Comparison of ENCODE assay signal across 1 cellular context in the genomic region with DNA sequence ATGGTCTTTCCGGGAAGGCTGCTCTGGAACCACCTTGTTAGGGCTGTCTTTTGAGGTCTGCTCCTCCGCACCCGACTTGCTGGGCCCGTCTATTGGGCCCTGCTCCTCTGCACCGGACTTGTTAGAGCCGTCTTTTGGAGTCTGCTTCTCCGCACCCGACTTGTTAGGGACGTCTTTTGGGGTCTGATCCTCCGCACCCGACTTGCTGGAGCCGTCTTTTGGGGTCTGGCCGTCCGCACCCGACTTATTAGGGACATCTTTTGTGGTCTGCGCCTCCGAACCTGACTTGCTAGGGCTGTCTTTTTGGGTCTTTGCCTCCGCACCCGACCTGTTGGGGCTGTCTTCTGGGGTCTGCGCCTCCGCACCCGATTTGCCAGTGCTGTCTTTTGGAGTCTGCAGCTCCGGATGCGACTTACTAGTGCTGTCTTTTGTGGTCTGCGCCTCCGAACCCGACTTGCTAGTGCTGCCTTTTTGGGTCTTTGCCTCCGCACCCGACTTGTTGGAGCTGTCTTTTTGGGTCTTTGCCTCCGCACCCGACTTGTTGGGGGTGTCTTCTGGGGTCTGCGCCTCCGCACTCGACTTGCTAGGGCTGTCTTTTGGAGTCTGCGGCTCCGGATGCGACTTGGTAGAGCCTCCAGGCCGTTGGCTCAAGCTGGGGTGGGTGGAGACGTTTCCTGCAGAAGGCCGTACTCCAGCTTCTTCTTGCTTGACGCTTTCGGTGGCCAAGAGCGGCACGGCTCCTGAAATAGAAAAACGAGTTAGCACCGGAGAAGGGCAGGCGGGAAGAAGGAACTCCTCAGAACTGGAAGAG.
TF ChIP-seq lines count a peak whose summit lies in the region.

No MANE protein-coding gene starts in this region.

TF ChIP-seq in SK-N-SH, 30 proteins besides CTCF, POLR2A, EP300 and RAD21 (continued from another document):
- TF ChIP-seq, protein P1, sequence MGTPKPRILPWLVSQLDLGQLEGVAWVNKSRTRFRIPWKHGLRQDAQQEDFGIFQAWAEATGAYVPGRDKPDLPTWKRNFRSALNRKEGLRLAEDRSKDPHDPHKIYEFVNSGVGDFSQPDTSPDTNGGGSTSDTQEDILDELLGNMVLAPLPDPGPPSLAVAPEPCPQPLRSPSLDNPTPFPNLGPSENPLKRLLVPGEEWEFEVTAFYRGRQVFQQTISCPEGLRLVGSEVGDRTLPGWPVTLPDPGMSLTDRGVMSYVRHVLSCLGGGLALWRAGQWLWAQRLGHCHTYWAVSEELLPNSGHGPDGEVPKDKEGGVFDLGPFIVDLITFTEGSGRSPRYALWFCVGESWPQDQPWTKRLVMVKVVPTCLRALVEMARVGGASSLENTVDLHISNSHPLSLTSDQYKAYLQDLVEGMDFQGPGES (IDR thresholded peaks at IDR 0.05; ENCODE audit: low read depth, low read length) = no peak
- TF ChIP-seq SMC3 (IDR thresholded peaks at IDR 0.05; ENCODE audit: low read depth, low read length) = no peak
- no peak for TF ChIP-seq SIN3A (IDR thresholded peaks at IDR 0.05; ENCODE audit: borderline replicate concordance, low read depth, low read length)
- TF ChIP-seq, protein P2, sequence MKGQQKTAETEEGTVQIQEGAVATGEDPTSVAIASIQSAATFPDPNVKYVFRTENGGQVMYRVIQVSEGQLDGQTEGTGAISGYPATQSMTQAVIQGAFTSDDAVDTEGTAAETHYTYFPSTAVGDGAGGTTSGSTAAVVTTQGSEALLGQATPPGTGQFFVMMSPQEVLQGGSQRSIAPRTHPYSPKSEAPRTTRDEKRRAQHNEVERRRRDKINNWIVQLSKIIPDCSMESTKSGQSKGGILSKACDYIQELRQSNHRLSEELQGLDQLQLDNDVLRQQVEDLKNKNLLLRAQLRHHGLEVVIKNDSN (IDR thresholded peaks at IDR 0.05; ENCODE audit: borderline replicate concordance, low read depth) = no peak
- TF ChIP-seq YY1 (IDR thresholded peaks at IDR 0.05; ENCODE audit: low read depth) = no peak
- TF ChIP-seq, protein P3, sequence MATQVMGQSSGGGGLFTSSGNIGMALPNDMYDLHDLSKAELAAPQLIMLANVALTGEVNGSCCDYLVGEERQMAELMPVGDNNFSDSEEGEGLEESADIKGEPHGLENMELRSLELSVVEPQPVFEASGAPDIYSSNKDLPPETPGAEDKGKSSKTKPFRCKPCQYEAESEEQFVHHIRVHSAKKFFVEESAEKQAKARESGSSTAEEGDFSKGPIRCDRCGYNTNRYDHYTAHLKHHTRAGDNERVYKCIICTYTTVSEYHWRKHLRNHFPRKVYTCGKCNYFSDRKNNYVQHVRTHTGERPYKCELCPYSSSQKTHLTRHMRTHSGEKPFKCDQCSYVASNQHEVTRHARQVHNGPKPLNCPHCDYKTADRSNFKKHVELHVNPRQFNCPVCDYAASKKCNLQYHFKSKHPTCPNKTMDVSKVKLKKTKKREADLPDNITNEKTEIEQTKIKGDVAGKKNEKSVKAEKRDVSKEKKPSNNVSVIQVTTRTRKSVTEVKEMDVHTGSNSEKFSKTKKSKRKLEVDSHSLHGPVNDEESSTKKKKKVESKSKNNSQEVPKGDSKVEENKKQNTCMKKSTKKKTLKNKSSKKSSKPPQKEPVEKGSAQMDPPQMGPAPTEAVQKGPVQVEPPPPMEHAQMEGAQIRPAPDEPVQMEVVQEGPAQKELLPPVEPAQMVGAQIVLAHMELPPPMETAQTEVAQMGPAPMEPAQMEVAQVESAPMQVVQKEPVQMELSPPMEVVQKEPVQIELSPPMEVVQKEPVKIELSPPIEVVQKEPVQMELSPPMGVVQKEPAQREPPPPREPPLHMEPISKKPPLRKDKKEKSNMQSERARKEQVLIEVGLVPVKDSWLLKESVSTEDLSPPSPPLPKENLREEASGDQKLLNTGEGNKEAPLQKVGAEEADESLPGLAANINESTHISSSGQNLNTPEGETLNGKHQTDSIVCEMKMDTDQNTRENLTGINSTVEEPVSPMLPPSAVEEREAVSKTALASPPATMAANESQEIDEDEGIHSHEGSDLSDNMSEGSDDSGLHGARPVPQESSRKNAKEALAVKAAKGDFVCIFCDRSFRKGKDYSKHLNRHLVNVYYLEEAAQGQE (IDR thresholded peaks at IDR 0.05; ENCODE audit: low read depth, low read length) = no peak
TF ChIP-seq in SK-N-SH: peak in this region for 0.
